ENCODE assay signal across 9 cellular contexts in the genomic region with DNA sequence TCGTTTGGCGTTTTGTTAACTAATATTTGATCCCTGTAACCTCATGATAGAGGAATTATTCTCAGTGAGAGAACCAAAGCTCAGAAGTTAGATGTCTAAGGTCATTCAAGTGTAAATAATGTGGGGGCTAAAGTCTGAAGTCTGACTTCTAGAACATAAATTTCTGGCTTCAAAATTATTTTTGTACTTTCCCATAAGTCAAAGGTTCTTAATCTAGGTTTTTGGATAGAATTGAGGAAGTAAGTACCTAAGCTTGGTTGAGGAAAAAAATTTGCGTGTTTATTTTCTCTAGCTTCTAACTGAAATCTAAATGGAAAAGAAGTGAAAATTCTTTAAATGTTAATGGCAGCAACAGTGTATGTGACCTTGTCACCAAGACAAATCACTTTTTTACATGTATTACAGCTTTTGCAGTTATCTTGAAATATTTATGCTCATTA. TPM values are rescaled to one million over a fixed set of nuclear protein-coding genes. Genes with fewer than 3 reads are reported as not detected.
DNase-seq lines count a peak whose midpoint lies in the region; ATAC-seq and TF ChIP-seq lines count a peak whose summit lies in the region.
"Had no signal": no experiment of that assay in that cellular context is flagged by ENCODE, and none has a peak within 500 bp of the region (broad histone marks: within the 10 kb centered on the region; RNA-seq: fewer than 3 reads in every experiment).

No MANE protein-coding gene starts in this region.

- H4K8ac ChIP-seq in H9 (replicated peaks; ENCODE audit: insufficient read length, low read depth, low read length) = no peak overlapping the region

- H3K4me1 ChIP-seq in H9 (ENCODE audit: insufficient read depth, low read length) (peaks cover 2% of the 10 kb centered on the region; the same call in 1 of the 2 replicates), SJSA1 (replicated peaks) (peaks cover 16% of the 10 kb centered on the region), esophagus muscularis mucosa (peaks cover 17 to 60% (median 47%) of the 10 kb centered on the region in 4 donors)

- H2BK20ac ChIP-seq in H9 (ENCODE audit: low read depth, low read length, poor library complexity, severe bottlenecking) = no peak overlapping the region

- no peak overlapping the region for H3K18ac ChIP-seq in H9 (ENCODE audit: insufficient read length, low read depth, low read length)

- no peak overlapping the region for H2BK15ac ChIP-seq in H9 (ENCODE audit: low read depth, low read length)

- H3K4me1 Mint-ChIP-seq in H9 = peaks cover 11 to 13% of the 10 kb centered on the region in 2 experiments

- H3K27ac Mint-ChIP-seq in H9 = no peak overlapping the region

- no peak for DNase-seq in H9
- DNase-seq in SJSA1 (ENCODE audit: low read depth in 1 of 2, low spot score in 2 of 2) = no peak
- DNase-seq in esophagus muscularis mucosa (ENCODE audit: extremely low spot score) = no peak
- DNase-seq in skeletal muscle cell (ENCODE audit: low read depth) = no peak
- DNase-seq in RKO (ENCODE audit: low spot score) = no peak
- no peak for DNase-seq in hypothalamus (lab: John Stamatoyannopoulos, UW)
- no peak for DNase-seq in GM03348 (ENCODE audit: low spot score)

- no peak overlapping the region for H2BK12ac ChIP-seq in H9 (ENCODE audit: insufficient read length, low read depth, low read length)

- no peak overlapping the region for H3K56ac ChIP-seq in H9 (ENCODE audit: insufficient read length, low read depth, low read length)

- H3K4me3 Mint-ChIP-seq in H9 = peak overlapping the region; percentile 97 to 100

- no peak overlapping the region for H3K14ac ChIP-seq in H9 (ENCODE audit: insufficient read depth, low read length)

- H2AK5ac ChIP-seq in H9 (ENCODE audit: insufficient read length, low read length) = no peak overlapping the region

- no peaks in the 10 kb centered on the region for H4K20me1 ChIP-seq in H9 (ENCODE audit: control insufficient read depth, insufficient read depth, insufficient read length)

- H4K5ac ChIP-seq in H9 (ENCODE audit: insufficient read length, low read depth, low read length) = no peak overlapping the region

- H3K79me1 ChIP-seq in H9 (ENCODE audit: insufficient read depth, low read depth, low read length, poor library complexity, severe bottlenecking) = no peaks in the 10 kb centered on the region

- no peak overlapping the region for H3K4ac ChIP-seq in H9 (ENCODE audit: low read depth, low read length)

- WGBS in H9 (ENCODE audit: extremely low coverage, insufficient read length, low lambda C conversion rate) = no CpG with 5 or more reads among the region's 3 CpGs
- WGBS in esophagus muscularis mucosa = 18% methylated on average over 3 of the region's 3 CpGs

- no peak overlapping the region for H4K91ac ChIP-seq in H9 (ENCODE audit: insufficient read length, low read depth, low read length)

- H3K36me3 ChIP-seq in SJSA1 (0 out of 2 replicates have a peak, but pooled peaks cover 3% of the 10 kb centered on the region), esophagus muscularis mucosa (no peaks in the 10 kb centered on the region)

- TF ChIP-seq EP300 in esophagus muscularis mucosa (IDR thresholded peaks at IDR 0.05) = no peak

- no peak for TF ChIP-seq POLR2A in esophagus muscularis mucosa (IDR thresholded peaks at IDR 0.05; ENCODE audit: low read depth)

- TF ChIP-seq CTCF in H9 (conservative IDR thresholded peaks at IDR 0.05) (no peak), esophagus muscularis mucosa (IDR thresholded peaks at IDR 0.05) (no peak)

- no peaks in the 10 kb centered on the region; a peak in 1 of 5 replicates for H3K9me3 Mint-ChIP-seq in H9

- H3T11ph ChIP-seq in H9 (ENCODE audit: low read length) = no peak overlapping the region

- peaks cover 52% of the 10 kb centered on the region for H3K79me2 ChIP-seq in H9 (ENCODE audit: insufficient read depth, low read length)

- no peaks in the 10 kb centered on the region for H3K9me3 ChIP-seq in H9 (ENCODE audit: control insufficient read depth, low read depth, low read length)
- no peaks in the 10 kb centered on the region for H3K9me3 ChIP-seq in SJSA1 (replicated peaks)
- no peaks in the 10 kb centered on the region for H3K9me3 ChIP-seq in esophagus muscularis mucosa

- ATAC-seq in GM18907 (IDR thresholded peaks at IDR 0.05; ENCODE audit: unreplicated experiment) = no peak

- H3K23ac ChIP-seq in H9 (ENCODE audit: insufficient read length, low read depth, low read length) = no peak overlapping the region

- peaks cover 0 to 10% (median 0%) of the 10 kb centered on the region in 3 experiments; a peak in 4 of 7 replicates for H3K36me3 Mint-ChIP-seq in H9 (ENCODE audit: insufficient read depth in 1 of 3, low read depth in 3 of 3)

- no peak overlapping the region for H2BK5ac ChIP-seq in H9 (ENCODE audit: insufficient read length, low read length)

- H3K27me3 ChIP-seq in H9 (ENCODE audit: insufficient read depth, low read length) (no peaks in the 10 kb centered on the region), SJSA1 (replicated peaks) (no peaks in the 10 kb centered on the region), esophagus muscularis mucosa (no peaks in the 10 kb centered on the region)

- H3K27ac ChIP-seq in H9 (ENCODE audit: insufficient read length, low read depth, low read length) = no peak overlapping the region
- H3K27ac ChIP-seq in SJSA1 = peak overlapping the region; percentile 4
- H3K27ac ChIP-seq in esophagus muscularis mucosa (replicated peaks in 1 of 4) = peak overlapping the region; percentile 88 to 97 (median 96)

- peak overlapping the region; percentile 100 for H3K4me2 ChIP-seq in H9 (ENCODE audit: insufficient read depth, insufficient read length, low read length)

- H2AFZ ChIP-seq in H9 (ENCODE audit: low read length) = no peak overlapping the region

- peaks cover 10% of the 10 kb centered on the region for H3K23me2 ChIP-seq in H9 (ENCODE audit: insufficient read length, low read depth, low read length, poor library complexity, severe bottlenecking)

- no peaks in the 10 kb centered on the region for H3K27me3 Mint-ChIP-seq in H9 (ENCODE audit: low read depth)

- H2BK120ac ChIP-seq in H9 (ENCODE audit: low read depth, low read length, poor library complexity, severe bottlenecking) = no peak overlapping the region

- no peak overlapping the region for H3K9ac ChIP-seq in H9 (ENCODE audit: extremely low read depth, insufficient read length, low read length)

- intact Hi-C loops in esophagus muscularis mucosa (cut with DNase I) = loop anchor here (5.0 kb wide), 1 partner anchor 181 kb away; no protein-coding TSS in a partner anchor

- H3K4me3 ChIP-seq in SJSA1 = peak overlapping the region; percentile 68; the same call in 1 of the 2 replicates
- peak overlapping the region; percentile 77 to 92 (median 84) for H3K4me3 ChIP-seq in esophagus muscularis mucosa
- H3K4me3 ChIP-seq in skeletal muscle cell (ENCODE audit: low read depth, low read length) = peak overlapping the region; percentile 93

RNA-seq across cellular contexts. Expression of a gene that starts 2.3 kb away (rescaled TPM):
- total RNA-seq in H9 (2021) = 82.3 and 87.1 TPM in 2 replicates
- total RNA-seq in SJSA1 (2014; rRNA removed; shearing (Covaris generic)) = 20.9 and 38.1 TPM in 2 replicates
- total RNA-seq in esophagus muscularis mucosa = 10 to 100 TPM; 29.7 to 56.7 (median 39.9) TPM

RNA-seq across cellular contexts. Expression of a gene that starts 6.6 kb away (rescaled TPM):
- not detected in 2 replicates for total RNA-seq in H9 (2021)
- 0.03 TPM in 1 of 2 replicates, not detected in the other for total RNA-seq in SJSA1 (2014; rRNA removed; shearing (Covaris generic))
- not detected for total RNA-seq in esophagus muscularis mucosa
- total RNA-seq: T-helper 1 cell treated with Interleukin-12 subunit alpha and Interleukin-12 subunit beta and Interleukin-4 antibody, amounts not matched to agents 30 ng/mL and 1 ng/mL, for 36 hours had no signal
